27 cellular contexts compared by ENCODE assay signal in the genomic region with DNA sequence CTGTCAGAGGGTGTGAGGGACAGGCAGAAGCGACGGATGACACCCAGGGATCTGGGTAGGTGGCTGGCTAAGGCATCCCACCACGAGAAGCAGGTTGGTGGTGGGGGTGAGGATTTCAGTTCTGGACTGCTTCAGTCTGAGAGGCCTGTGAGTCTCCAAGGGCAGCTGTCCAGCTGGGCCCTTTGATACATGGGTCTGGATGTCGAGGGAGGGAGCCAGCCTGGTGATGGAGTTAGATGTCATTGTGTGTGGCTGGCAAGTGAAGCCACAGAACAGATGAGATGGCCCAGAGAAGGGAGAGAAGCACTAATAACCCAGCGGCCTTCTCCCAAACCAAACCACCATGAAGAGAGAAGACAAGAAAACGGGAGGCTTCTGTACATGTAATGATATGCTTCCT. TPM values are rescaled to one million over a fixed set of nuclear protein-coding genes. Genes with fewer than 3 reads are reported as not detected.
DNase-seq lines count a peak whose midpoint lies in the region; ATAC-seq and TF ChIP-seq lines count a peak whose summit lies in the region.
"Had no signal": no experiment of that assay in that cellular context is flagged by ENCODE, and none has a peak within 500 bp of the region (broad histone marks: within the 10 kb centered on the region; RNA-seq: fewer than 3 reads in every experiment).

No MANE protein-coding gene starts in this region.

- H3K4me1 Mint-ChIP-seq in glutamatergic neuron (ENCODE audit: low read depth, unreplicated experiment), result peaks cover 45% of the 10 kb centered on the region
- peaks cover 21% of the 10 kb centered on the region for H3K4me1 Mint-ChIP-seq in nephron progenitor cell
- H3K4me1 Mint-ChIP-seq: endodermal cell had no signal

- H3K4me3 Mint-ChIP-seq in glutamatergic neuron (ENCODE audit: unreplicated experiment) (peak overlapping the region; percentile 53), nephron progenitor cell (no peak overlapping the region)
- H3K4me3 Mint-ChIP-seq: activated CD4-positive, alpha-beta T cell treated with anti-CD3 and anti-CD28 coated beads for 36 hours; endodermal cell; IgD-negative memory B cell; natural killer cell treated with Interleukin-12 subunit alpha and Interleukin-12 subunit beta and Interleukin-15 and Interleukin-18, amount 100 ng/mL, for 72 hours; stimulated activated effector memory CD8-positive, alpha-beta T cell treated with anti-CD3 and anti-CD28 coated beads, Interleukin-12 subunit alpha, Interleukin-12 subunit beta, amount 100 ng/mL, for 72 hours; T-helper 2 cell treated with Interferon-gamma antibody and Interleukin-4, amounts not matched to agents 5 μg/mL and 100 μg/mL, for 36 hours had no signal

- H3K27me3 Mint-ChIP-seq in glutamatergic neuron (ENCODE audit: unreplicated experiment), result peaks cover 5% of the 10 kb centered on the region
- no peaks in the 10 kb centered on the region for H3K27me3 Mint-ChIP-seq in nephron progenitor cell (ENCODE audit: low read depth, poor library complexity)
- H3K27me3 Mint-ChIP-seq: activated CD4-positive, alpha-beta T cell treated with anti-CD3 and anti-CD28 coated beads for 36 hours; CD4-positive, CD25-positive, alpha-beta regulatory T cell; IgD-negative memory B cell; natural killer cell treated with Interleukin-12 subunit alpha and Interleukin-12 subunit beta and Interleukin-15 and Interleukin-18, amount 100 ng/mL, for 72 hours had no signal

- DNase-seq in glutamatergic neuron (no peak), nephron progenitor cell (no peak), substantia nigra (lab: John Stamatoyannopoulos, UW) (peak in 44 of 49 donors; percentile 10 to 89 (median 62)), DMS53 treated with DMSO at 0.1 percent for 48 hours (lab: John Stamatoyannopoulos, UW; ENCODE audit: unreplicated experiment) (no peak), A172 (ENCODE audit: low spot score) (no peak)
- DNase-seq: activated CD4-positive, alpha-beta T cell treated with anti-CD3 and anti-CD28 coated beads for 36 hours; activated gamma-delta T cell; activated T-cell treated with anti-CD3 and anti-CD28 coated beads for 4 hours; CD4-positive, CD25-positive, alpha-beta regulatory T cell; endodermal cell; foreskin fibroblast; left lung; NCI-H1048; NCI-H524 treated with DMSO at 0.1 percent for 48 hours; stimulated activated CD4-positive, alpha-beta T cell treated with anti-CD3 and anti-CD28 coated beads, Interleukin-4, amount 100 ng/mL, for 24 hours; testis had no signal

- H3K27ac Mint-ChIP-seq in glutamatergic neuron (ENCODE audit: unreplicated experiment) (peak overlapping the region; percentile 81), nephron progenitor cell (peak overlapping the region; percentile 19)
- H3K27ac Mint-ChIP-seq: activated CD4-positive, alpha-beta T cell treated with anti-CD3 and anti-CD28 coated beads for 36 hours; endodermal cell; natural killer cell treated with Interleukin-12 subunit alpha and Interleukin-12 subunit beta and Interleukin-15 and Interleukin-18, amount 100 ng/mL, for 72 hours; stimulated activated effector memory CD8-positive, alpha-beta T cell treated with anti-CD3 and anti-CD28 coated beads, Interleukin-12 subunit alpha, Interleukin-12 subunit beta, amount 100 ng/mL, for 72 hours; T-helper 2 cell treated with Interferon-gamma antibody and Interleukin-4, amounts not matched to agents 5 μg/mL and 100 μg/mL, for 36 hours had no signal

- H3K27ac ChIP-seq in angular gyrus (ENCODE audit: low read depth, low read length) (peak overlapping the region; percentile 94), substantia nigra (ENCODE audit: low read depth, low read length, poor library complexity, severe bottlenecking) (peak overlapping the region; percentile 68)
- H3K27ac ChIP-seq: cardiac muscle cell, left lung, parathyroid adenoma, testis had no signal

- H3K9me3 Mint-ChIP-seq in glutamatergic neuron (ENCODE audit: unreplicated experiment) (peaks cover 8% of the 10 kb centered on the region), nephron progenitor cell (no peaks in the 10 kb centered on the region)
- H3K9me3 Mint-ChIP-seq: CD4-positive, CD25-positive, alpha-beta regulatory T cell; endodermal cell; IgD-negative memory B cell; natural killer cell treated with Interleukin-12 subunit alpha and Interleukin-12 subunit beta and Interleukin-15 and Interleukin-18, amount 100 ng/mL, for 72 hours; stimulated activated effector memory CD8-positive, alpha-beta T cell treated with anti-CD3 and anti-CD28 coated beads, Interleukin-12 subunit alpha, Interleukin-12 subunit beta, amount 100 ng/mL, for 72 hours; T-helper 2 cell treated with Interferon-gamma antibody and Interleukin-4, amounts not matched to agents 5 μg/mL and 100 μg/mL, for 36 hours had no signal

- H3K36me3 Mint-ChIP-seq in glutamatergic neuron (ENCODE audit: unreplicated experiment), result peaks cover 4% of the 10 kb centered on the region
- H3K36me3 Mint-ChIP-seq in nephron progenitor cell (ENCODE audit: low read depth), result peaks cover 52% of the 10 kb centered on the region
- H3K36me3 Mint-ChIP-seq: IgD-negative memory B cell; natural killer cell treated with Interleukin-12 subunit alpha and Interleukin-12 subunit beta and Interleukin-15 and Interleukin-18, amount 100 ng/mL, for 72 hours had no signal

- ATAC-seq in HG02981 (IDR thresholded peaks at IDR 0.05; ENCODE audit: unreplicated experiment), result no peak
- ATAC-seq: activated CD4-positive, alpha-beta T cell treated with anti-CD3 and anti-CD28 coated beads for 36 hours; esophagus mucosa; left lung; natural killer cell treated with Interleukin-12 subunit alpha and Interleukin-12 subunit beta and Interleukin-15 and Interleukin-18, amount 100 ng/mL, for 72 hours; PC-3; sciatic nerve; stimulated activated effector memory CD8-positive, alpha-beta T cell treated with anti-CD3 and anti-CD28 coated beads, Interleukin-12 subunit alpha, Interleukin-12 subunit beta, amount 100 ng/mL, for 72 hours had no signal

- TF ChIP-seq CTCF in glutamatergic neuron (IDR thresholded peaks at IDR 0.05; ENCODE audit: partially characterized antibody, unreplicated experiment) (no peak), nephron progenitor cell (IDR thresholded peaks at IDR 0.05) (no peak)

RNA-seq across cellular contexts. Expression of a gene that starts 11.1 kb away (rescaled TPM):
- total RNA-seq in glutamatergic neuron (ENCODE audit: unreplicated experiment), result 45.0 TPM
- 20.7 and 30.2 TPM in 2 replicates for total RNA-seq in A172 (2014; rRNA removed; shearing (Covaris generic))

Comparison
In these comparisons a context has a peak if more than half of its experiments do, and no peak if none do; other contexts are left out.
1. DNase-seq: peak in substantia nigra (44 of 49); none in glutamatergic neuron (single experiment), nephron progenitor cell (single experiment), DMS53 treated with DMSO at 0.1 percent for 48 hours (single experiment) and A172 (single experiment).